In genomic region chr12:75390899-75391538, GRCh38 we compare ENCODE assay signal across 1 cellular context.
TF ChIP-seq lines count a peak whose summit lies in the region.

GLIPR1L2 (plus strand) TSS chr12:75391089; CDS start chr12:75391117, 28 bp downstream.

TF ChIP-seq in HepG2, 621 proteins besides CTCF, POLR2A, EP300 and RAD21 (continued from another document):
- TF ChIP-seq MEIS1 (CRISPR knock-in tag; IDR thresholded peaks at IDR 0.05; ENCODE audit: borderline replicate concordance) = no peak
- TF ChIP-seq MAX (IDR thresholded peaks at IDR 0.05) = 0 out of 2 replicates have a peak, but pooled peaks have one; percentile 14
- no peak for TF ChIP-seq ZNF274 (CRISPR knock-in tag; IDR thresholded peaks at IDR 0.05)
- TF ChIP-seq, protein P1, sequence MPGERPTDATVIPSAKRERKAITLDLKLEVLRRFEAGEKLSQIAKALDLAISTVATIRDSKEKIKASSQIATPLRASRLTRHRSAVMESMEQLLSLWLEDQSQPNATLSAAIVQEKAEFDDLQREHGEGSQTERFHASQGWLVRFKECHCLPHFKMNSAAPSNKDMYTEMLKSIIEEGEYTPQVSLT (CRISPR knock-in tag; IDR thresholded peaks at IDR 0.05; ENCODE audit: borderline replicate concordance, low read depth) = no peak
- TF ChIP-seq ZFYVE20 (CRISPR knock-in tag; IDR thresholded peaks at IDR 0.05; ENCODE audit: borderline replicate concordance, low read depth) = no peak
- no peak for TF ChIP-seq TRIM22 (IDR thresholded peaks at IDR 0.05)
- TF ChIP-seq SNAPC2 (CRISPR knock-in tag; IDR thresholded peaks at IDR 0.05) = no peak
- TF ChIP-seq, protein P2, sequence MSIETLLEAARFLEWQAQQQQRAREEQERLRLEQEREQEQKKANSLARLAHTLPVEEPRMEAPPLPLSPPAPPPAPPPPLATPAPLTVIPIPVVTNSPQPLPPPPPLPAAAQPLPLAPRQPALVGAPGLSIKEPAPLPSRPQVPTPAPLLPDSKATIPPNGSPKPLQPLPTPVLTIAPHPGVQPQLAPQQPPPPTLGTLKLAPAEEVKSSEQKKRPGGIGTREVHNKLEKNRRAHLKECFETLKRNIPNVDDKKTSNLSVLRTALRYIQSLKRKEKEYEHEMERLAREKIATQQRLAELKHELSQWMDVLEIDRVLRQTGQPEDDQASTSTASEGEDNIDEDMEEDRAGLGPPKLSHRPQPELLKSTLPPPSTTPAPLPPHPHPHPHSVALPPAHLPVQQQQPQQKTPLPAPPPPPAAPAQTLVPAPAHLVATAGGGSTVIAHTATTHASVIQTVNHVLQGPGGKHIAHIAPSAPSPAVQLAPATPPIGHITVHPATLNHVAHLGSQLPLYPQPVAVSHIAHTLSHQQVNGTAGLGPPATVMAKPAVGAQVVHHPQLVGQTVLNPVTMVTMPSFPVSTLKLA (IDR thresholded peaks at IDR 0.05) = no peak
- TF ChIP-seq ZNF687 (CRISPR knock-in tag; IDR thresholded peaks at IDR 0.05) = peak; percentile 36; the same call in 1 of the 2 replicates
- TF ChIP-seq ZNF766 (CRISPR knock-in tag; IDR thresholded peaks at IDR 0.05; ENCODE audit: borderline replicate concordance) = no peak
- no peak for TF ChIP-seq THAP7 (CRISPR knock-in tag; IDR thresholded peaks at IDR 0.05)
- TF ChIP-seq SRSF4 (IDR thresholded peaks at IDR 0.05; ENCODE audit: low read depth, low read length, poor library complexity, severe bottlenecking) = no peak
- peak; percentile 69 for TF ChIP-seq POGZ (CRISPR knock-in tag; IDR thresholded peaks at IDR 0.05)
- TF ChIP-seq ZNF567 (CRISPR knock-in tag; IDR thresholded peaks at IDR 0.05; ENCODE audit: borderline replicate concordance) = no peak
- TF ChIP-seq SP140L (CRISPR knock-in tag; IDR thresholded peaks at IDR 0.05; ENCODE audit: borderline replicate concordance) = no peak
- no peak for TF ChIP-seq TBX3 (IDR thresholded peaks at IDR 0.05; ENCODE audit: borderline replicate concordance)
- no peak for TF ChIP-seq ZNF788 (CRISPR knock-in tag; IDR thresholded peaks at IDR 0.05; ENCODE audit: borderline replicate concordance)
- TF ChIP-seq SIN3A (IDR thresholded peaks at IDR 0.05; ENCODE audit: borderline replicate concordance, low read depth, low read length) = no peak
- no peak for TF ChIP-seq RFX5 (IDR thresholded peaks at IDR 0.05; ENCODE audit: low read depth, low read length)
- TF ChIP-seq GLMP (CRISPR knock-in tag; IDR thresholded peaks at IDR 0.05; ENCODE audit: borderline replicate concordance) = no peak
- TF ChIP-seq ZFY (CRISPR knock-in tag; IDR thresholded peaks at IDR 0.05) = peak; percentile 32; the same call in 1 of the 2 replicates
- no peak for TF ChIP-seq MAF1 (CRISPR knock-in tag; IDR thresholded peaks at IDR 0.05; ENCODE audit: borderline replicate concordance)
- TF ChIP-seq ZNF557 (CRISPR knock-in tag; IDR thresholded peaks at IDR 0.05) = no peak
- no peak for TF ChIP-seq E2F5 (CRISPR knock-in tag; conservative IDR thresholded peaks at IDR 0.05)
- TF ChIP-seq HMG20B (CRISPR knock-in tag; conservative IDR thresholded peaks at IDR 0.05) = no peak
- no peak for TF ChIP-seq RFX3 (CRISPR knock-in tag; IDR thresholded peaks at IDR 0.05)
- 0 out of 2 replicates have a peak, but pooled peaks have one; percentile 15 for TF ChIP-seq ATF7 (IDR thresholded peaks at IDR 0.05)
- no peak for TF ChIP-seq ATF7 (CRISPR knock-in tag; IDR thresholded peaks at IDR 0.05)
- TF ChIP-seq, protein P3, sequence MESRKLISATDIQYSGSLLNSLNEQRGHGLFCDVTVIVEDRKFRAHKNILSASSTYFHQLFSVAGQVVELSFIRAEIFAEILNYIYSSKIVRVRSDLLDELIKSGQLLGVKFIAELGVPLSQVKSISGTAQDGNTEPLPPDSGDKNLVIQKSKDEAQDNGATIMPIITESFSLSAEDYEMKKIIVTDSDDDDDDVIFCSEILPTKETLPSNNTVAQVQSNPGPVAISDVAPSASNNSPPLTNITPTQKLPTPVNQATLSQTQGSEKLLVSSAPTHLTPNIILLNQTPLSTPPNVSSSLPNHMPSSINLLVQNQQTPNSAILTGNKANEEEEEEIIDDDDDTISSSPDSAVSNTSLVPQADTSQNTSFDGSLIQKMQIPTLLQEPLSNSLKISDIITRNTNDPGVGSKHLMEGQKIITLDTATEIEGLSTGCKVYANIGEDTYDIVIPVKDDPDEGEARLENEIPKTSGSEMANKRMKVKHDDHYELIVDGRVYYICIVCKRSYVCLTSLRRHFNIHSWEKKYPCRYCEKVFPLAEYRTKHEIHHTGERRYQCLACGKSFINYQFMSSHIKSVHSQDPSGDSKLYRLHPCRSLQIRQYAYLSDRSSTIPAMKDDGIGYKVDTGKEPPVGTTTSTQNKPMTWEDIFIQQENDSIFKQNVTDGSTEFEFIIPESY (CRISPR knock-in tag; IDR thresholded peaks at IDR 0.05) = peak; percentile 84
- no peak for TF ChIP-seq HMG20A (CRISPR knock-in tag; IDR thresholded peaks at IDR 0.05; ENCODE audit: borderline replicate concordance)
- TF ChIP-seq NFYB (CRISPR knock-in tag; IDR thresholded peaks at IDR 0.05) = no peak
- TF ChIP-seq ZNF549 (CRISPR knock-in tag; IDR thresholded peaks at IDR 0.05) = no peak
- no peak for TF ChIP-seq GABPA (IDR thresholded peaks at IDR 0.05; ENCODE audit: low read depth, low read length)
- TF ChIP-seq GABPA (CRISPR knock-in tag; IDR thresholded peaks at IDR 0.05; ENCODE audit: low read depth) = peak; percentile 73
- no peak for TF ChIP-seq MYPOP (CRISPR knock-in tag; IDR thresholded peaks at IDR 0.05)
- TF ChIP-seq HES4 (CRISPR knock-in tag; IDR thresholded peaks at IDR 0.05; ENCODE audit: borderline replicate concordance) = no peak
- no peak for TF ChIP-seq MTA1 (CRISPR knock-in tag; IDR thresholded peaks at IDR 0.05; ENCODE audit: borderline replicate concordance)
- TF ChIP-seq ZNF350 (CRISPR knock-in tag; IDR thresholded peaks at IDR 0.05; ENCODE audit: borderline replicate concordance, low read depth) = no peak
